Comparison of ENCODE assay signal across 12 cellular contexts in genomic region chr11:36372101-36372767, GRCh38.
DNase-seq lines count a peak whose midpoint lies in the region; ATAC-seq and TF ChIP-seq lines count a peak whose summit lies in the region.
"Had no signal": no experiment of that assay in that cellular context is flagged by ENCODE, and none has a peak within 500 bp of the region (broad histone marks: within the 10 kb centered on the region; RNA-seq: fewer than 3 reads in every experiment).

No MANE protein-coding gene starts in this region.

- H3K9me3 ChIP-seq in vagina (no peaks in the 10 kb centered on the region), mucosa of descending colon (no peaks in the 10 kb centered on the region)
- H3K9me3 ChIP-seq: heart right ventricle had no signal

- H3K27ac ChIP-seq in vagina, result peak overlapping the region; percentile 42
- H3K27ac ChIP-seq: heart right ventricle had no signal

- no peaks in the 10 kb centered on the region for H3K36me3 ChIP-seq in vagina
- peaks cover 5% of the 10 kb centered on the region for H3K36me3 ChIP-seq in mucosa of descending colon (ENCODE audit: low read depth)
- H3K36me3 ChIP-seq: heart right ventricle had no signal

- H3K27me3 ChIP-seq in vagina, result no peaks in the 10 kb centered on the region

- H3K4me1 ChIP-seq in vagina (peaks cover 6% of the 10 kb centered on the region), mucosa of descending colon (ENCODE audit: low read depth) (peaks cover 24% of the 10 kb centered on the region)

- intact Hi-C loops in Right ventricle myocardium superior (cut with DNase I) (no loop called here), cardiac septum (cut with DNase I) (loop anchor here (10.0 kb wide), 1 partner anchor 83 kb away; no protein-coding TSS in a partner anchor), vagina (cut with DNase I) (loop anchor here (2.0 kb wide), 1 partner anchor 57 kb away; no protein-coding TSS in a partner anchor), mucosa of descending colon (cut with DNase I, micrococcal nuclease) (loop anchor here in 1 of 2 donors (5.0 kb wide), 1 partner anchor 70 kb away; no protein-coding TSS in a partner anchor)

- no peak for DNase-seq in Right ventricle myocardium superior
- no peak for DNase-seq in cardiac septum (ENCODE audit: low spot score)
- DNase-seq in SW480 (ENCODE audit: low spot score), result peak; percentile 49
- peak; percentile 95 for DNase-seq in fibroblast of the aortic adventitia (ENCODE audit: low read depth)
- no peak for DNase-seq in vagina (ENCODE audit: extremely low spot score in 2 of 2)
- DNase-seq in mucosa of descending colon, result no peak
- DNase-seq in NCI-H345 treated with DMSO at 0.1 percent for 48 hours (lab: John Stamatoyannopoulos, UW; ENCODE audit: unreplicated experiment), result no peak
- DNase-seq: H9; heart right ventricle; Kasumi-1; stimulated activated CD4-positive, alpha-beta T cell treated with anti-CD3 and anti-CD28 coated beads, Interleukin-15, amount 100 ng/mL, for 24 hours had no signal

- H3K4me3 ChIP-seq in fibroblast of the aortic adventitia (ENCODE audit: low read depth, low read length) (no peak overlapping the region), vagina (no peak overlapping the region), mucosa of descending colon (no peak overlapping the region)
- H3K4me3 ChIP-seq: heart right ventricle had no signal

- ATAC-seq in Right ventricle myocardium superior (ENCODE audit: poor library complexity) (peak; percentile 24), mucosa of descending colon (no peak), HG03097 (IDR thresholded peaks at IDR 0.05; ENCODE audit: low FRiP score, unreplicated experiment) (no peak)

- TF ChIP-seq CTCF in fibroblast of the aortic adventitia (IDR thresholded peaks at IDR 0.05; ENCODE audit: insufficient read depth, low read length) (no peak), vagina (IDR thresholded peaks at IDR 0.05) (no peak), mucosa of descending colon (IDR thresholded peaks at IDR 0.05) (no peak)

- TF ChIP-seq POLR2A in vagina (IDR thresholded peaks at IDR 0.05), result no peak

Comparison
In these comparisons a context has a peak if more than half of its experiments do, and no peak if none do; other contexts are left out.
1. DNase-seq: peak in SW480 (single experiment) and fibroblast of the aortic adventitia (single experiment); none in Right ventricle myocardium superior (single experiment), cardiac septum (single experiment), vagina (0 of 2), mucosa of descending colon (0 of 3) and NCI-H345 treated with DMSO at 0.1 percent for 48 hours (single experiment).